In the genomic region with DNA sequence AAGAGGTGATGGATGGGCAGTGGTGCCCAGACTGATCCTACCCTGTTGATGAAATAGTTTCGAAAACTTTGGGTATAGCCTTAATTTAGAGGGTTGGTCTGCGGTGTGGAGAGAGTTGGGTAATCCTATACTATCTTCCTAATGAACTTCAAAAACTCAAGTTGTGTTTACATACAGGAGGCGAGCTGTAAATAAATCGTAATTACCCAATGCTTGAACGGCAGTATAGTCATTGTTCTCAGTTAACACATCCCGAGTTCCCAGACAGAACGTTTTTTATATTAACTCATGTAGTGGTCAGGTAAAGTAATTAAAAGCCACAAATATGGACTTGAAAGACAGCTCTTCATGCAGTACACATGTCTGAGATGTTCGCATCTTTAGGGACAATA, we compare ENCODE assay signal across 8 cellular contexts. TPM values are rescaled to one million over a fixed set of nuclear protein-coding genes. Genes with fewer than 3 reads are reported as not detected.
DNase-seq lines count a peak whose midpoint lies in the region; ATAC-seq, FAIRE-seq and TF ChIP-seq lines count a peak whose summit lies in the region.

No MANE protein-coding gene starts in this region.

- POLR2A ChIA-PET in activated naive CD8-positive, alpha-beta T cell treated with anti-CD3 and anti-CD28 coated beads, Interleukin-2, amount 10 ng/mL, durations not matched to agents 7 days and 5 days (lab: Charles Lee), result interaction anchor here (0.6 to 1.2 kb wide), 5 partner anchors 50 to 956 kb away, joined by 3 to 6 read pairs (median 4); partner anchors contain the start of genes BRCA2 and ZAR1L

- DNase-seq in D721Med (ENCODE audit: insufficient read length, low spot score) (no peak), Karpas-422 (peak; percentile 44), immature natural killer cell (no peak), stomach (no peak)
- no peak for DNase-seq in activated naive CD8-positive, alpha-beta T cell treated with anti-CD3 and anti-CD28 coated beads, Interleukin-2, amount 10 ng/mL, durations not matched to agents 7 days and 5 days

- TF ChIP-seq CTCF in D721Med (IDR thresholded peaks at IDR 0.05; ENCODE audit: insufficient read depth, missing control alignments) (no peak), stomach (IDR thresholded peaks at IDR 0.05) (no peak)

- H4K20me1 ChIP-seq in Karpas-422 (ENCODE audit: insufficient read depth, low read depth, low read length), result peaks cover 18% of the 10 kb centered on the region

- peak overlapping the region; percentile 94 for H3K27ac Mint-ChIP-seq in activated naive CD8-positive, alpha-beta T cell treated with anti-CD3 and anti-CD28 coated beads, Interleukin-2, amount 10 ng/mL, durations not matched to agents 7 days and 5 days
- H3K27ac Mint-ChIP-seq in immature natural killer cell, result peak overlapping the region; percentile 88 to 97 (median 94)

- H2AFZ ChIP-seq in Karpas-422 (ENCODE audit: low read length), result no peak overlapping the region

- H3K36me3 Mint-ChIP-seq in activated naive CD8-positive, alpha-beta T cell treated with anti-CD3 and anti-CD28 coated beads, Interleukin-2, amount 10 ng/mL, durations not matched to agents 7 days and 5 days, result peaks cover 4% of the 10 kb centered on the region
- no peaks in the 10 kb centered on the region for H3K36me3 Mint-ChIP-seq in immature natural killer cell

- peak overlapping the region; percentile 81 for H3K9ac ChIP-seq in Karpas-422 (ENCODE audit: low read length)

- H3K27me3 Mint-ChIP-seq in activated naive CD8-positive, alpha-beta T cell treated with anti-CD3 and anti-CD28 coated beads, Interleukin-2, amount 10 ng/mL, durations not matched to agents 7 days and 5 days, result peaks cover 10% of the 10 kb centered on the region
- H3K27me3 Mint-ChIP-seq in immature natural killer cell (ENCODE audit: low read depth in 3 of 3), result peaks cover 7 to 20% (median 17%) of the 10 kb centered on the region in 3 donors

- H3K36me3 ChIP-seq in Karpas-422 (ENCODE audit: insufficient read depth, low read length) (no peaks in the 10 kb centered on the region), stomach (no peaks in the 10 kb centered on the region)

- ATAC-seq in activated naive CD8-positive, alpha-beta T cell treated with anti-CD3 and anti-CD28 coated beads, Interleukin-2, amount 10 ng/mL, durations not matched to agents 7 days and 5 days (ENCODE audit: low read depth), result no peak
- ATAC-seq in GM19463 (IDR thresholded peaks at IDR 0.05; ENCODE audit: unreplicated experiment) (no peak), GM18498 (IDR thresholded peaks at IDR 0.05; ENCODE audit: unreplicated experiment) (no peak), HG03571 (IDR thresholded peaks at IDR 0.05; ENCODE audit: unreplicated experiment) (no peak)

- peaks cover 43% of the 10 kb centered on the region for H3K4me1 Mint-ChIP-seq in activated naive CD8-positive, alpha-beta T cell treated with anti-CD3 and anti-CD28 coated beads, Interleukin-2, amount 10 ng/mL, durations not matched to agents 7 days and 5 days
- peaks cover 44 to 61% of the 10 kb centered on the region in 2 donors for H3K4me1 Mint-ChIP-seq in immature natural killer cell

- no peak for TF ChIP-seq EP300 in stomach (IDR thresholded peaks at IDR 0.05)

- peak; percentile 80 for FAIRE-seq in D721Med (lab: Jason Lieb, UNC)

- no peaks in the 10 kb centered on the region for H3K9me3 Mint-ChIP-seq in activated naive CD8-positive, alpha-beta T cell treated with anti-CD3 and anti-CD28 coated beads, Interleukin-2, amount 10 ng/mL, durations not matched to agents 7 days and 5 days
- peaks cover 0 to 2% (median 0%) of the 10 kb centered on the region in 6 donors for H3K9me3 Mint-ChIP-seq in immature natural killer cell

- intact Hi-C loops in stomach (cut with DNase I; ENCODE audit: low total_unique reads), result no loop called here

- H3K4me1 ChIP-seq in Karpas-422 (ENCODE audit: low read length) (peaks cover 37% of the 10 kb centered on the region), stomach (peaks cover 13 to 51% (median 35%) of the 10 kb centered on the region in 4 donors)

- peak overlapping the region; percentile 64 for H3K27ac ChIP-seq in Karpas-422 (ENCODE audit: low read length)
- peak overlapping the region; percentile 82 to 100 (median 97) for H3K27ac ChIP-seq in stomach

- H3K9me2 ChIP-seq in Karpas-422 (replicated peaks; ENCODE audit: insufficient read depth, low read length), result no peaks in the 10 kb centered on the region

- H3K27me3 ChIP-seq in Karpas-422 (ENCODE audit: low read length) (no peaks in the 10 kb centered on the region), stomach (no peaks in the 10 kb centered on the region)

- peak overlapping the region; percentile 90 for H3K4me3 ChIP-seq in Karpas-422 (ENCODE audit: low read length)
- H3K4me3 ChIP-seq in stomach, result peak overlapping the region; percentile 70 to 88 (median 80)

- H3K4me3 Mint-ChIP-seq in activated naive CD8-positive, alpha-beta T cell treated with anti-CD3 and anti-CD28 coated beads, Interleukin-2, amount 10 ng/mL, durations not matched to agents 7 days and 5 days, result peak overlapping the region; percentile 85
- peak overlapping the region; percentile 90 to 98 (median 96) for H3K4me3 Mint-ChIP-seq in immature natural killer cell

- H3K9me3 ChIP-seq in Karpas-422 (ENCODE audit: low read length) (no peaks in the 10 kb centered on the region), stomach (no peaks in the 10 kb centered on the region)

- peaks cover 56% of the 10 kb centered on the region for H3K79me2 ChIP-seq in Karpas-422 (ENCODE audit: low read length)

- 1 to 4% (median 3%) methylated on average over 8 of the region's 8 CpGs for WGBS in stomach, 5 donors

- peak overlapping the region; percentile 84 for H3K4me2 ChIP-seq in Karpas-422 (ENCODE audit: low read depth, low read length, poor library complexity, severe bottlenecking)

- TF ChIP-seq POLR2A in stomach (IDR thresholded peaks at IDR 0.05), result no peak

RNA-seq across cellular contexts. Expression of gene PDS5B, which starts 1.5 kb away (rescaled TPM):
- 30.5 and 61.2 TPM in 2 replicates for total RNA-seq in Karpas-422 (2014; rRNA removed; shearing (Covaris generic); ENCODE audit: low replicate concordance)
- total RNA-seq in activated naive CD8-positive, alpha-beta T cell treated with anti-CD3 and anti-CD28 coated beads, Interleukin-2, amount 10 ng/mL, durations not matched to agents 7 days and 5 days, result 10 to 100 TPM; 64.8 to 71.3 TPM
- polyA plus RNA-seq in immature natural killer cell (10 to 100 TPM; 29.3 to 49.2 (median 48.1) TPM), stomach (10 to 100 TPM in 1 of 3 donors, 1 to 10 TPM in 2; 4.3 to 10.4 (median 7.0) TPM)
- 100 to 1,000 TPM in 1 of 5 donors, 10 to 100 TPM in 4; 10.5 to 121 (median 50.1) TPM for total RNA-seq in stomach

RNA-seq across cellular contexts. Expression of gene N4BP2L2, which starts 49.2 kb away (rescaled TPM):
- 71.2 and 138 TPM in 2 replicates for total RNA-seq in Karpas-422 (2014; rRNA removed; shearing (Covaris generic); ENCODE audit: low replicate concordance)
- total RNA-seq in activated naive CD8-positive, alpha-beta T cell treated with anti-CD3 and anti-CD28 coated beads, Interleukin-2, amount 10 ng/mL, durations not matched to agents 7 days and 5 days, result 100 to 1,000 TPM; 160 to 180 TPM
- polyA plus RNA-seq in immature natural killer cell (100 to 1,000 TPM in 2 of 3 donors, 10 to 100 TPM in 1; 82.9 to 112 (median 105) TPM), stomach (10 to 100 TPM; 25.5 to 48.3 (median 43.9) TPM)
- 100 to 1,000 TPM; 105 to 232 (median 149) TPM for total RNA-seq in stomach
